ENCODE assay signal across 8 cellular contexts in the genomic region with DNA sequence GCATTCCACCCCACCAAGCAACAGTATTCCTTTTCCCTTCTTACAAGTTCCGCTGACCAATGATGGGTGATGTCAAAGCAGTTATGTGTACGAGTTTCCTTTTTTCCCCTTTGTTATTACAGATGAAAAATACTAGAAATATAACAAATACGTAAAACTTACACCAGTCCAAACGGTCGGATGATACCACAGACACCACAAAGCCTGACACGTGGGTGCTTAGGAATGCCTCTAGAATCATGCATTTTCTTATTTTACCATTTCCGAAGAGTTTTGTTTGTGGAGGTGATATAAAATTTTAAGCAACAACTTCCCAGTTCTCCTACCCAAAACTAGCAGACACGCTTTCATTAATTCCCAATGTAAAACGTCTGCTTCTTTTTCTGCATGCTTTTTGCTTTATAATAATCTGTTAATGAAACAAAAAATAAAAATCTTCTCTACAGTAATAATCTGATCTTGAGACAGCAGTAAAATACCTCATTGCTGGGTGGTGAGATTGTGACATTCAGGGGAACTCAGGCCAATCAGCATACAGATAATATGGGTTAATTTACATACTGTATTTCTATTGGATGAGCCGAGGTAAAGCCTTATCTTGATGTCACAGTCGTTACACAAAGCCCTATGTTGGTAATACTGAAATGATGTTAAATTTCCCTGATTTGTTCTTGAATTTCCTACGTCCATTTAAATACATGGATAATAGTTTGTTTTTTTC. TPM values are rescaled to one million over a fixed set of nuclear protein-coding genes. Genes with fewer than 3 reads are reported as not detected.
DNase-seq lines count a peak whose midpoint lies in the region; TF ChIP-seq lines count a peak whose summit lies in the region.

No MANE protein-coding gene starts in this region.

- no peak overlapping the region for H3K14ac ChIP-seq in trophoblast cell (ENCODE audit: low read length)

- no peak overlapping the region for H3K18ac ChIP-seq in trophoblast cell (ENCODE audit: low read length)

- H3K79me2 ChIP-seq in trophoblast cell (ENCODE audit: control insufficient read depth, insufficient read depth, low read length, poor library complexity) = peaks cover 3% of the 10 kb centered on the region

- H3K4me3 ChIP-seq in HEK293 (ENCODE audit: low read depth, low read length) (no peak overlapping the region), SJSA1 (peak overlapping the region; percentile 57), trophoblast cell (ENCODE audit: low read depth, low read length) (no peak overlapping the region)

- no peak overlapping the region for H4K91ac ChIP-seq in trophoblast cell (ENCODE audit: low read depth, low read length)

- CTCF ChIA-PET in HEK293 (lab: Yijun Ruan, JAX) = interaction anchor here (1.5 kb wide), 1 partner anchor 10 kb away, joined by 6 read pairs; no protein-coding TSS in a partner anchor

- no peak overlapping the region for H2AK5ac ChIP-seq in trophoblast cell (ENCODE audit: low read length)

- H3K27me3 ChIP-seq in SJSA1 (replicated peaks) (no peaks in the 10 kb centered on the region), trophoblast cell (ENCODE audit: insufficient read depth, low read length) (no peaks in the 10 kb centered on the region)

- H4K12ac ChIP-seq in trophoblast cell (ENCODE audit: low read depth, low read length) = no peak overlapping the region

- H2BK12ac ChIP-seq in trophoblast cell (ENCODE audit: low read length) = no peak overlapping the region

- WGBS in trophoblast cell (ENCODE audit: extremely low coverage, insufficient coverage, insufficient read length) = no CpG with 5 or more reads among the region's 12 CpGs

- H3K79me1 ChIP-seq in trophoblast cell (ENCODE audit: low read length) = peaks cover 4% of the 10 kb centered on the region

- no peak overlapping the region for H2AFZ ChIP-seq in trophoblast cell (ENCODE audit: insufficient read depth, low read length, poor library complexity)

- H3K4me2 ChIP-seq in trophoblast cell (ENCODE audit: low read length) = peak overlapping the region; percentile 41

- H2BK5ac ChIP-seq in trophoblast cell (ENCODE audit: low read depth, low read length, poor library complexity) = no peak overlapping the region

- H3K4me1 ChIP-seq in HEK293 (ENCODE audit: control insufficient read depth, insufficient read depth, low read length) (no peaks in the 10 kb centered on the region; the same call in 1 of the 2 replicates), SJSA1 (replicated peaks) (peaks cover 12% of the 10 kb centered on the region), trophoblast cell (ENCODE audit: control insufficient read depth in 1 of 2, insufficient read depth in 2 of 2, low read length in 2 of 2) (no peaks in the 10 kb centered on the region)

- peak overlapping the region; percentile 77 for H3K27ac ChIP-seq in 22Rv1
- no peak overlapping the region for H3K27ac ChIP-seq in HEK293 (ENCODE audit: extremely low read depth, low read depth, low read length)
- peak overlapping the region; percentile 97 for H3K27ac ChIP-seq in SJSA1
- no peak overlapping the region for H3K27ac ChIP-seq in trophoblast cell (ENCODE audit: low read depth, low read length)

- H3K36me3 ChIP-seq in HEK293 (ENCODE audit: control insufficient read depth in 2 of 2, insufficient read depth in 1 of 2, low read length in 2 of 2) (no peaks in the 10 kb centered on the region), SJSA1 (no peaks in the 10 kb centered on the region), trophoblast cell (ENCODE audit: control insufficient read depth in 1 of 2, insufficient read depth in 2 of 2, low read length in 2 of 2) (no peaks in the 10 kb centered on the region)

- POLR2A ChIA-PET in HEK293 (lab: Yijun Ruan, JAX) = interaction anchor here (1.3 to 1.6 kb wide), 3 partner anchors 12 to 148 kb away, joined by 4 to 8 read pairs (median 5); partner anchors contain the start of gene SMIM30

- no peak overlapping the region for H3K9ac ChIP-seq in trophoblast cell (ENCODE audit: low read length)

- peak; percentile 73 to 94 for DNase-seq in SJSA1 (ENCODE audit: low read depth in 1 of 2, low spot score in 2 of 2)
- peak; percentile 88 for DNase-seq in fibroblast of gingiva (ENCODE audit: low read depth)
- peak; percentile 59 to 88 for DNase-seq in trophoblast cell
- DNase-seq in NCI-H128 (lab: John Stamatoyannopoulos, UW; ENCODE audit: unreplicated experiment) = no peak
- no peak for DNase-seq in UCSD-AML1 (lab: John Stamatoyannopoulos, UW; ENCODE audit: unreplicated experiment)
- DNase-seq in activated CD4-positive, alpha-beta T cell treated with anti-CD3 and anti-CD28 coated beads for 4 hours = no peak

- H4K8ac ChIP-seq in trophoblast cell (ENCODE audit: low read depth, low read length) = peak overlapping the region; percentile 28

- TF ChIP-seq CTCF in 22Rv1 (IDR thresholded peaks at IDR 0.05) (no peak), HEK293 (tag by site-specific recombination; IDR thresholded peaks at IDR 0.05) (no peak)

- no peak overlapping the region for H2BK120ac ChIP-seq in trophoblast cell (ENCODE audit: insufficient read depth, low read length, poor library complexity)

- no peak overlapping the region for H3K23ac ChIP-seq in trophoblast cell (ENCODE audit: low read length)

- H3K4ac ChIP-seq in trophoblast cell (ENCODE audit: low read depth, low read length) = no peak overlapping the region

- H3K9me3 ChIP-seq in HEK293 (ENCODE audit: control insufficient read depth, insufficient read depth, low read depth, low read length) (no peaks in the 10 kb centered on the region), SJSA1 (replicated peaks) (no peaks in the 10 kb centered on the region), trophoblast cell (ENCODE audit: insufficient read depth, low read depth, low read length) (no peaks in the 10 kb centered on the region)

TF ChIP-seq in HEK293, 187 proteins besides CTCF, POLR2A, EP300 and RAD21:
- TF ChIP-seq ZNF776 (tag by site-specific recombination; IDR thresholded peaks at IDR 0.05; ENCODE audit: borderline replicate concordance) = no peak
- no peak for TF ChIP-seq ZNF571 (tag by site-specific recombination; IDR thresholded peaks at IDR 0.05)
- no peak for TF ChIP-seq SALL2 (tag by site-specific recombination; IDR thresholded peaks at IDR 0.05; ENCODE audit: borderline replicate concordance)
- 0 out of 2 replicates have a peak, but pooled peaks have one; percentile 16 for TF ChIP-seq SP2 (tag by site-specific recombination; IDR thresholded peaks at IDR 0.05)

RNA-seq across cellular contexts. Expression of gene GPR85, which starts 0.8 kb away (rescaled TPM):
- 2.3 and 7.1 TPM in 2 replicates for total RNA-seq in SJSA1 (2014; rRNA removed; shearing (Covaris generic))
- 0.89 and 0.94 TPM in 2 replicates for polyA plus RNA-seq in trophoblast cell (2013)

RNA-seq across cellular contexts. Expression of gene SMIM30, which starts 30.9 kb away (rescaled TPM):
- 92.5 and 110 TPM in 2 replicates for total RNA-seq in SJSA1 (2014; rRNA removed; shearing (Covaris generic))
- polyA plus RNA-seq in trophoblast cell (2013) = 91.5 and 92.1 TPM in 2 replicates

Comparison
In these comparisons a context has a peak if more than half of its experiments do, and no peak if none do; other contexts are left out.
1. H3K27ac ChIP-seq: peak in 22Rv1 (single experiment) and SJSA1 (single experiment); none in HEK293 (single experiment) and trophoblast cell (single experiment).
2. DNase-seq: peak in SJSA1 (2 of 2), fibroblast of gingiva (single experiment) and trophoblast cell (2 of 2); none in NCI-H128 (single experiment), UCSD-AML1 (single experiment) and activated CD4-positive, alpha-beta T cell treated with anti-CD3 and anti-CD28 coated beads for 4 hours (0 of 2).